Comparison of ENCODE assay signal across 23 cellular contexts in genomic region chr6:85856235-85856634, GRCh38.
DNase-seq lines count a peak whose midpoint lies in the region; ATAC-seq, FAIRE-seq and TF ChIP-seq lines count a peak whose summit lies in the region.
"Had no signal": no experiment of that assay in that cellular context is flagged by ENCODE, and none has a peak within 500 bp of the region (broad histone marks: within the 10 kb centered on the region; RNA-seq: fewer than 3 reads in every experiment).

No MANE protein-coding gene starts in this region.

- DNase-seq in cardiac muscle cell (ENCODE audit: low read depth in 1 of 2, low spot score in 1 of 2), result no peak
- no peak for DNase-seq in heart right ventricle
- DNase-seq in left ventricle myocardium superior, result no peak
- no peak for DNase-seq in cardiac septum (ENCODE audit: low spot score)
- DNase-seq in body of pancreas, result peak in 1 of 4 donors; percentile 34
- peak in 1 of 6 donors; percentile 12 for DNase-seq in pancreas
- DNase-seq in left lung, result no peak
- DNase-seq: 8988T; ACHN; Caco-2; Calu3; CD4-positive, alpha-beta T cell; CD8-positive, alpha-beta T cell; DMS79 treated with DMSO at 0.1 percent for 48 hours; GF-D8 had no signal

- no peaks in the 10 kb centered on the region for H3K36me3 ChIP-seq in cardiac muscle cell
- no peaks in the 10 kb centered on the region for H3K36me3 ChIP-seq in heart right ventricle
- no peaks in the 10 kb centered on the region for H3K36me3 ChIP-seq in body of pancreas (replicated peaks in 1 of 2; ENCODE audit: insufficient read depth in 1 of 2, low read depth in 2 of 2)
- no peaks in the 10 kb centered on the region for H3K36me3 ChIP-seq in pancreas
- no peaks in the 10 kb centered on the region for H3K36me3 ChIP-seq in left lung
- H3K36me3 ChIP-seq: BLaER1 treated with 17β-estradiol and CSF1 and Interleukin-3, amounts not matched to agents 10 nM and 100 nM had no signal

- intact Hi-C loops in heart right ventricle (cut with DNase I), result no loop called here
- intact Hi-C loops in left ventricle myocardium superior (cut with micrococcal nuclease), result no loop called here
- intact Hi-C loops in cardiac septum (cut with DNase I), result no loop called here
- intact Hi-C loops in body of pancreas (cut with DNase I), result no loop called here
- intact Hi-C loops in pancreas (cut with DNase I), result no loop called here
- intact Hi-C loops in left lung (cut with DNase I), result no loop called here

- H3K27ac ChIP-seq in cardiac muscle cell, result peak overlapping the region; percentile 72
- H3K27ac ChIP-seq in heart right ventricle, result no peak overlapping the region
- peak overlapping the region in 2 of 4 donors; percentile 3 to 30 for H3K27ac ChIP-seq in body of pancreas
- peak overlapping the region in 2 of 4 donors; percentile 58 to 59 for H3K27ac ChIP-seq in pancreas
- H3K27ac ChIP-seq in left lung, result no peak overlapping the region
- H3K27ac ChIP-seq: BLaER1 treated with 17β-estradiol and CSF1 and Interleukin-3, amounts not matched to agents 10 nM and 100 nM; C4-2B had no signal

- peaks cover 23% of the 10 kb centered on the region for H3K4me1 ChIP-seq in cardiac muscle cell (ENCODE audit: low read depth)
- H3K4me1 ChIP-seq in heart right ventricle, result peaks cover 0 to 8% (median 0%) of the 10 kb centered on the region in 9 donors
- peaks cover 7% of the 10 kb centered on the region for H3K4me1 ChIP-seq in body of pancreas
- H3K4me1 ChIP-seq in pancreas, result peaks cover 0 to 12% (median 3%) of the 10 kb centered on the region in 3 donors
- no peaks in the 10 kb centered on the region for H3K4me1 ChIP-seq in left lung
- H3K4me1 ChIP-seq: BLaER1 treated with 17β-estradiol and CSF1 and Interleukin-3, amounts not matched to agents 10 nM and 100 nM; Caco-2 had no signal

- ATAC-seq in heart right ventricle, result no peak
- ATAC-seq in left ventricle myocardium superior, result peak; percentile 31
- peak; percentile 35 for ATAC-seq in body of pancreas
- peak; percentile 74 to 91 (median 86) for ATAC-seq in pancreas
- ATAC-seq in left lung, result no peak
- ATAC-seq in GM21619 (IDR thresholded peaks at IDR 0.05; ENCODE audit: unreplicated experiment), result no peak
- ATAC-seq: CD8-positive, alpha-beta T cell had no signal

- no peak for TF ChIP-seq CTCF in cardiac muscle cell (IDR thresholded peaks at IDR 0.05; ENCODE audit: low read depth, low read length)
- TF ChIP-seq CTCF in heart right ventricle (IDR thresholded peaks at IDR 0.05), result no peak
- TF ChIP-seq CTCF in body of pancreas (IDR thresholded peaks at IDR 0.05), result no peak
- TF ChIP-seq CTCF in pancreas (IDR thresholded peaks at IDR 0.05), result no peak
- TF ChIP-seq CTCF in left lung (IDR thresholded peaks at IDR 0.05), result no peak

- TF ChIP-seq POLR2A in body of pancreas (IDR thresholded peaks at IDR 0.05), result no peak

- H3K9me3 ChIP-seq in cardiac muscle cell (ENCODE audit: low read depth), result no peaks in the 10 kb centered on the region
- peaks cover 0 to 5% (median 0%) of the 10 kb centered on the region in 11 donors for H3K9me3 ChIP-seq in heart right ventricle
- H3K9me3 ChIP-seq in body of pancreas, result no peaks in the 10 kb centered on the region
- H3K9me3 ChIP-seq in pancreas, result no peaks in the 10 kb centered on the region
- peaks cover 0 to 3% of the 10 kb centered on the region in 2 donors for H3K9me3 ChIP-seq in left lung
- H3K9me3 ChIP-seq: BLaER1 treated with 17β-estradiol and CSF1 and Interleukin-3, amounts not matched to agents 10 nM and 100 nM; Caco-2 had no signal

- H3K27me3 ChIP-seq in cardiac muscle cell (no peaks in the 10 kb centered on the region), heart right ventricle (no peaks in the 10 kb centered on the region), body of pancreas (no peaks in the 10 kb centered on the region), pancreas (no peaks in the 10 kb centered on the region), left lung (no peaks in the 10 kb centered on the region)
- H3K27me3 ChIP-seq: BLaER1 treated with 17β-estradiol and CSF1 and Interleukin-3, amounts not matched to agents 10 nM and 100 nM had no signal

- WGBS in heart right ventricle, 2 donors, result 23 to 33% methylated on average over 2 of the region's 2 CpGs
- 21 to 58% methylated on average over 2 of the region's 2 CpGs for WGBS in body of pancreas, 2 donors
- WGBS in pancreas, 2 donors, result 32 to 35% methylated on average over 2 of the region's 2 CpGs

- H3K4me3 ChIP-seq in cardiac muscle cell (no peak overlapping the region), heart right ventricle (no peak overlapping the region), body of pancreas (no peak overlapping the region), pancreas (no peak overlapping the region), left lung (no peak overlapping the region)
- H3K4me3 ChIP-seq: BLaER1 treated with 17β-estradiol and CSF1 and Interleukin-3, amounts not matched to agents 10 nM and 100 nM had no signal

- FAIRE-seq in pancreas (lab: Jason Lieb, UNC), result no peak
- FAIRE-seq: A204.1, D721Med, G401.6, GM12891, GM19239 had no signal

Comparison
In these comparisons a context has a peak if more than half of its experiments do, and no peak if none do; other contexts are left out.
1. ATAC-seq: peak in left ventricle myocardium superior (single experiment), body of pancreas (single experiment) and pancreas (4 of 4); none in heart right ventricle (0 of 8), left lung (single experiment) and GM21619 (single experiment).